8 cellular contexts compared by ENCODE assay signal in the genomic region with DNA sequence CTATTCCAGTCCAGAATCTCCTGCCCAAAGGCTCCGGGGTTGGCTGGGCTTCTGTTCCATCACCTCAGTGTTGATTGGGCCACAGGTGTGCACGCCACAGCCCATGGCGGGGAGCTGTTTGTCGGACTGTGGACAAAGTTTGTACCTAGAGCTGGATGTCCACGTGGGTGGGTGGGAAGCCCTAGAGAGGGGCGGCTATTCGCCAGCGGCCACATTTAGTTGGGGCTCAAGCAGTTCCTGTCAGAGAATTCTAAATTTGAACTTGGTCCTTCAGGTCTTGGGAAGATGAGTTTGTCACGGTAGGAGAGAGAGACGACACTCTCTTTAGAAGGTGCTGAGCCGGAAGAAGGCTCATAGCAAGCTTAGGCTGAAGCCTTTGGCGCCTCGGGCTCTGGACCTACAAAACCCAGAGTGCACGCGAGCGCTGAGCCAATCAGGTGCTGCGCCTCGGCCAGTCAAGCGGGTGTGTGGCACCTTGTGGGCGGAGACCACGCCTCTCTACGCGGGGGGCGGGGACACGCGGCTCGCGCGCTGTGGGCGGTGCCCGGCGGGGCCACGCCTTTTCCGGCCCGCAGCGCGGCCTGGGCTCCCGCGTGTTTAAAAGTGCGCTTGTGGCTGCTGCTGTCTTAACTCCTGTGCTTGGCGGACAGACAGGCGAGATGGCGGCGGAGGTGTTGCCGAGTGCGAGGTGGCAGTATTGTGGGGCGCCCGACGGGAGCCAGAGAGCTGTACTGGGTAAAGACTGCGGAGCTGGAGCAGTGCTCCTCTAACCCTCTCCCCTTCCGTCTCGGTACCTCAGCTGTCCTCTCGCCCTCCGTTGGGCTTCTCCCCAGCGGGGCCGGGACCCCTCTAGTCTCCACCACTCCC. TPM values are rescaled to one million over a fixed set of nuclear protein-coding genes. Genes with fewer than 3 reads are reported as not detected.
DNase-seq lines count a peak whose midpoint lies in the region; ATAC-seq, FAIRE-seq and TF ChIP-seq lines count a peak whose summit lies in the region.

A gene with protein sequence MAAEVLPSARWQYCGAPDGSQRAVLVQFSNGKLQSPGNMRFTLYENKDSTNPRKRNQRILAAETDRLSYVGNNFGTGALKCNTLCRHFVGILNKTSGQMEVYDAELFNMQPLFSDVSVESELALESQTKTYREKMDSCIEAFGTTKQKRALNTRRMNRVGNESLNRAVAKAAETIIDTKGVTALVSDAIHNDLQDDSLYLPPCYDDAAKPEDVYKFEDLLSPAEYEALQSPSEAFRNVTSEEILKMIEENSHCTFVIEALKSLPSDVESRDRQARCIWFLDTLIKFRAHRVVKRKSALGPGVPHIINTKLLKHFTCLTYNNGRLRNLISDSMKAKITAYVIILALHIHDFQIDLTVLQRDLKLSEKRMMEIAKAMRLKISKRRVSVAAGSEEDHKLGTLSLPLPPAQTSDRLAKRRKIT (plus strand): TSS at position 560 of the 867 bp plus-strand sequence. CDS start 100 bp downstream, at position 660.

- peak within 1 kb of the TSS; percentile 89 for H3K27ac Mint-ChIP-seq in Caco-2 (ENCODE audit: unreplicated experiment)

- H4K8ac ChIP-seq in H1 (ENCODE audit: extremely low read depth, insufficient read depth, low read length) (peak within 1 kb of the TSS; percentile 3), mesendoderm (ENCODE audit: low read depth, low read length) (no peak within 1 kb of the TSS)

- H2BK15ac ChIP-seq in H1 (ENCODE audit: low read length) (peak within 1 kb of the TSS; percentile 98; the same call in 1 of the 2 replicates), mesendoderm (replicated peaks; ENCODE audit: low read depth) (no peak within 1 kb of the TSS)

- intact Hi-C loops in Caco-2 (cut with micrococcal nuclease; ENCODE audit: unreplicated experiment), result loop anchor here (1.0 to 10.0 kb wide), 5 partner anchors 21 to 419 kb away; partner anchors contain the start of genes SLC25A51, TOMM5 and ZBTB5

- H3K9me3 ChIP-seq in Caco-2 (no peaks in the 10 kb centered on the region), H1 (ENCODE audit: insufficient read depth in 2 of 2, low read depth in 1 of 2, low read length in 1 of 2) (no peaks in the 10 kb centered on the region)

- peak; percentile 95 for ATAC-seq in GM21381 (IDR thresholded peaks at IDR 0.05; ENCODE audit: unreplicated experiment)

- H2AFZ ChIP-seq in H1 (ENCODE audit: low read length), result peak within 1 kb of the TSS; percentile 13

- H3K4me1 ChIP-seq in Caco-2 (peaks cover 24% of the 10 kb centered on the region), H1 (replicated peaks in 1 of 4; ENCODE audit: control insufficient read depth in 3 of 4, insufficient read depth in 4 of 4, low read length in 3 of 4) (peaks cover 0 to 14% (median 6%) of the 10 kb centered on the region in 4 experiments; a peak in 5 of 7 replicates), mesendoderm (ENCODE audit: control insufficient read depth, low read depth, low read length) (peaks cover 4% of the 10 kb centered on the region)

- H3K9ac ChIP-seq in H1 (replicated peaks in 1 of 4; ENCODE audit: extremely low read depth in 1 of 4, low read depth in 3 of 4, low read length in 3 of 4), result peak within 1 kb of the TSS; percentile 38 to 77 (median 48)
- H3K9ac ChIP-seq in mesendoderm (ENCODE audit: low read length), result peak within 1 kb of the TSS; percentile 91

- H3K27me3 ChIP-seq in Caco-2 (replicated peaks; ENCODE audit: control insufficient read depth, insufficient read depth, low read length) (no peaks in the 10 kb centered on the region), H1 (replicated peaks in 1 of 4; ENCODE audit: control insufficient read depth in 3 of 4, extremely low read depth in 1 of 4, insufficient read depth in 3 of 4, low read length in 3 of 4) (no peaks in the 10 kb centered on the region), mesendoderm (ENCODE audit: insufficient read depth, low read length, poor library complexity) (no peaks in the 10 kb centered on the region)

- H2BK12ac ChIP-seq in H1 (ENCODE audit: low read depth, low read length), result no peak within 1 kb of the TSS

- peak within 1 kb of the TSS; percentile 96 for H3K4me3 ChIP-seq in Caco-2 (ENCODE audit: low read depth, low read length)
- H3K4me3 ChIP-seq in H1 (ENCODE audit: extremely low read depth in 1 of 4, insufficient read depth in 2 of 4, low read depth in 3 of 4, low read length in 4 of 4), result peak within 1 kb of the TSS; percentile 78 to 90 (median 79)
- peak within 1 kb of the TSS; percentile 93 for H3K4me3 ChIP-seq in mesendoderm (ENCODE audit: low read length)

- 0 out of 2 replicates have a peak, but pooled peaks cover 1% of the 10 kb centered on the region for H3K36me3 ChIP-seq in Caco-2 (ENCODE audit: control insufficient read depth, insufficient read depth, low read length)
- H3K36me3 ChIP-seq in H1 (ENCODE audit: control insufficient read depth in 2 of 4, insufficient read depth in 4 of 4, low read length in 3 of 4), result peaks cover 0 to 28% (median 12%) of the 10 kb centered on the region in 4 experiments; a peak in 6 of 8 replicates
- H3K36me3 ChIP-seq in mesendoderm (ENCODE audit: control insufficient read depth, insufficient read depth, low read length), result no peaks in the 10 kb centered on the region

- H3K27ac ChIP-seq in H1 (ENCODE audit: low read depth, low read length) (no peak within 1 kb of the TSS; the same call in 1 of the 2 replicates), mesendoderm (ENCODE audit: low read depth, low read length) (no peak within 1 kb of the TSS)

- POLR2A ChIA-PET in Caco-2 (lab: Charles Lee), result interaction anchor here (0.6 to 1.9 kb wide), 6 partner anchors 12 to 267 kb away, joined by 3 to 24 read pairs (median 6); partner anchors contain the start of genes TOMM5 and ZBTB5
- POLR2A ChIA-PET in H1 (lab: Charles Lee; ENCODE audit: partially characterized antibody), result interaction anchor here (0.9 to 4.4 kb wide), 13 partner anchors 9 to 315 kb away, joined by 3 to 40 read pairs (median 6); partner anchors contain the start of genes DCAF10, FBXO10, TOMM5 and ZBTB5

- peak; percentile 59 to 89 for TF ChIP-seq POLR2A in H1 (IDR thresholded peaks at IDR 0.05; ENCODE audit: control extremely low read depth in 1 of 2, low read depth in 2 of 2, low read length in 2 of 2)

- H3K79me2 ChIP-seq in H1 (ENCODE audit: control insufficient read depth in 1 of 2, insufficient read depth in 2 of 2, low read length in 2 of 2), result peaks cover 4 to 21% of the 10 kb centered on the region in 2 experiments; a peak in 3 of 4 replicates
- peaks cover 15% of the 10 kb centered on the region for H3K79me2 ChIP-seq in mesendoderm (ENCODE audit: control insufficient read depth, insufficient read depth, low read length)

- H3K4ac ChIP-seq in H1 (replicated peaks; ENCODE audit: insufficient read length, low read depth, low read length) (peak within 1 kb of the TSS; percentile 17), mesendoderm (ENCODE audit: low read depth, low read length) (no peak within 1 kb of the TSS)

- peaks cover 14% of the 10 kb centered on the region for H3K79me1 ChIP-seq in H1 (ENCODE audit: low read depth, low read length)
- peaks cover 19% of the 10 kb centered on the region for H3K79me1 ChIP-seq in mesendoderm (ENCODE audit: low read length)

- CTCF ChIA-PET in Caco-2 (lab: Charles Lee) (interaction anchor here (0.6 to 1.0 kb wide), 4 partner anchors 23 to 299 kb away, joined by 3 to 4 read pairs (median 3); partner anchors contain the start of gene EXOSC3), H1 (lab: Charles Lee; ENCODE audit: partially characterized antibody) (interaction anchor here (1.2 to 7.9 kb wide), 2 partner anchors 25 to 36 kb away, joined by 3 to 39 read pairs; no protein-coding TSS in a partner anchor)

- peaks cover 26% of the 10 kb centered on the region for H3K36me3 Mint-ChIP-seq in Caco-2 (ENCODE audit: insufficient read depth, unreplicated experiment)

- TF ChIP-seq CTCF in Caco-2 (IDR thresholded peaks at IDR 0.05; ENCODE audit: insufficient read depth in 1 of 2, low read depth in 1 of 2, low read length in 1 of 2, severe bottlenecking in 1 of 2, unreplicated experiment in 1 of 2) (no peak), H1 (IDR thresholded peaks at IDR 0.05; ENCODE audit: control extremely low read depth in 1 of 3, insufficient read depth in 1 of 3, low read depth in 1 of 3, low read length in 3 of 3) (no peak)

- no peak for TF ChIP-seq RAD21 in H1 (IDR thresholded peaks at IDR 0.05 in 1 of 2, conservative IDR thresholded peaks at IDR 0.05 in 1 of 2; ENCODE audit: low read depth in 2 of 2, low read length in 2 of 2)

- H3K14ac ChIP-seq in H1 (ENCODE audit: insufficient read length), result no peak within 1 kb of the TSS

- peak within 1 kb of the TSS; percentile 68; the same call in 1 of the 2 replicates for H3K18ac ChIP-seq in H1 (ENCODE audit: extremely low read depth, low read length)
- H3K18ac ChIP-seq in mesendoderm (ENCODE audit: low read length), result peak within 1 kb of the TSS; percentile 46

- H2BK120ac ChIP-seq in H1 (replicated peaks; ENCODE audit: low read depth, low read length) (no peak within 1 kb of the TSS), mesendoderm (ENCODE audit: low read depth, low read length) (no peak within 1 kb of the TSS)

- H3K9me3 Mint-ChIP-seq in Caco-2 (ENCODE audit: unreplicated experiment), result no peaks in the 10 kb centered on the region

- peaks cover 22% of the 10 kb centered on the region for H3K4me1 Mint-ChIP-seq in Caco-2 (ENCODE audit: low read depth, unreplicated experiment)

- H3K23ac ChIP-seq in H1 (ENCODE audit: insufficient read length) (no peak within 1 kb of the TSS), mesendoderm (ENCODE audit: low read length) (no peak within 1 kb of the TSS)

- WGBS in H1 (ENCODE audit: extremely low coverage in 1 of 2, insufficient coverage in 1 of 2, insufficient read length in 1 of 2, insufficient replicate concordance in 2 of 2, low coverage in 1 of 2, low lambda C conversion rate in 2 of 2, missing lambda C conversion rate in 1 of 2), 2 experiments, result 8% methylated on average over 51 of the region's 56 CpGs; no CpG with 5 or more reads in 1 of the 2 experiments
- no CpG with 5 or more reads among the region's 56 CpGs for WGBS in mesendoderm (ENCODE audit: extremely low coverage, insufficient coverage, low lambda C conversion rate)

- no peaks in the 10 kb centered on the region for H3K27me3 Mint-ChIP-seq in Caco-2 (ENCODE audit: insufficient read depth, unreplicated experiment)

- DNase-seq in Caco-2, result peak; percentile 97 to 98
- peak in 75 of 76 experiments; percentile 36 to 96 (median 91) for DNase-seq in HUDEP-2 (lab: John Stamatoyannopoulos, UW; ENCODE audit: unreplicated experiment in 76 of 76)
- peak; percentile 54 for DNase-seq in NOMO-1 treated with dmso at 0.1 percent for 144 hours (lab: John Stamatoyannopoulos, UW; ENCODE audit: unreplicated experiment)
- peak; percentile 92 to 97 (median 93) for DNase-seq in activated CD8-positive, alpha-beta memory T cell treated with anti-CD3 and anti-CD28 coated beads for 48 hours (ENCODE audit: low read depth in 2 of 3, low spot score in 2 of 3)
- peak; percentile 91 to 98 for DNase-seq in H1 (ENCODE audit: low read depth in 1 of 2, low spot score in 2 of 2)
- peak; percentile 98 for DNase-seq in mesendoderm
- DNase-seq in stimulated activated CD8-positive, alpha-beta memory T cell treated with anti-CD3 and anti-CD28 coated beads, Interleukin-12 subunit alpha, Interleukin-12 subunit beta, amount 100 ng/mL, for 4 hours (ENCODE audit: low read depth), result peak; percentile 93

- no peak for TF ChIP-seq EP300 in H1 (IDR thresholded peaks at IDR 0.05; ENCODE audit: borderline replicate concordance in 1 of 2, low read depth in 2 of 2, low read length in 2 of 2)

- H3K4me2 ChIP-seq in H1 (ENCODE audit: insufficient read depth in 1 of 2, low read depth in 2 of 2, low read length in 2 of 2), result peak within 1 kb of the TSS; percentile 94 to 99
- peak within 1 kb of the TSS; percentile 96 for H3K4me2 ChIP-seq in mesendoderm (ENCODE audit: low read length)

- H4K5ac ChIP-seq in H1 (ENCODE audit: insufficient read length, low read depth, low read length) (no peak within 1 kb of the TSS), mesendoderm (ENCODE audit: low read length) (no peak within 1 kb of the TSS)

- no peak within 1 kb of the TSS for H2BK20ac ChIP-seq in H1 (ENCODE audit: low read length)

- peak within 1 kb of the TSS; percentile 93 for H3K4me3 Mint-ChIP-seq in Caco-2 (ENCODE audit: unreplicated experiment)

- H4K20me1 ChIP-seq in H1 (replicated peaks in 1 of 2; ENCODE audit: control insufficient read depth in 1 of 2, insufficient read depth in 2 of 2, low read length in 2 of 2), result peaks cover 0 to 5% of the 10 kb centered on the region in 2 experiments

- no TSS peak for BruUV-seq in Caco-2 (replicated peaks; lab: Mats Ljungman, UMichigan)

- H2AK5ac ChIP-seq in H1 (ENCODE audit: low read depth, low read length) (no peak within 1 kb of the TSS), mesendoderm (ENCODE audit: low read length) (no peak within 1 kb of the TSS)

- FAIRE-seq in H1 (lab: Jason Lieb, UNC), result no peak

- H2BK5ac ChIP-seq in H1 (ENCODE audit: low read depth, low read length) (peak within 1 kb of the TSS; percentile 57; the same call in 1 of the 2 replicates), mesendoderm (ENCODE audit: low read length) (no peak within 1 kb of the TSS)

- H3K23me2 ChIP-seq in H1 (ENCODE audit: low read depth, low read length), result peaks cover 6% of the 10 kb centered on the region

- peak within 1 kb of the TSS; percentile 13 for H4K91ac ChIP-seq in H1 (replicated peaks; ENCODE audit: insufficient read length, low read length)

- H3K56ac ChIP-seq in H1 (replicated peaks; ENCODE audit: insufficient read length, low read depth, low read length) (peak within 1 kb of the TSS; percentile 40), mesendoderm (ENCODE audit: low read length) (peak within 1 kb of the TSS; percentile 93)

RNA-seq across cellular contexts. Expression of the gene that starts here (rescaled TPM):
- 30.1 and 33.4 TPM in 2 replicates for total RNA-seq in Caco-2 (2022)
- 36.9 and 40.0 TPM in 2 replicates for total RNA-seq in H1 (2021; fragmentation: NEBNext Ultra II Directional; extraction: Animal tissue kit (Norgen Biotek cat#: 25700))
- polyA plus RNA-seq in H1 (2011; rRNA removed), result 13.8 and 16.0 TPM in 2 replicates
- 25.3 TPM for polyA plus RNA-seq in H1 (2011; cell fraction: cytosol; rRNA removed)
- polyA plus RNA-seq in H1 (2011; cell fraction: nucleus; rRNA removed), result 13.3 TPM
- 24.6 to 30.7 TPM (median 27.1 TPM) in 4 replicates for polyA plus RNA-seq in H1 (2012, experiment 1 of 2)
- polyA plus RNA-seq in H1 (2012, experiment 2 of 2), result 9.2 TPM
- polyA plus RNA-seq in H1 (2013, experiment 1 of 2), result 18.0 TPM
- 18.9 TPM for polyA plus RNA-seq in H1 (2013, experiment 2 of 2)
- 39.6 and 47.5 TPM in 2 replicates for polyA minus RNA-seq in H1 (2011; rRNA and poly(A)+ RNA removed)
- 19.7 TPM for polyA minus RNA-seq in H1 (2011; cell fraction: cytosol; rRNA and poly(A)+ RNA removed)
- 20.7 TPM for polyA minus RNA-seq in H1 (2011; cell fraction: nucleus; rRNA and poly(A)+ RNA removed)
- polyA plus RNA-seq in mesendoderm (2013, experiment 1 of 2), result 21.0 TPM
- polyA plus RNA-seq in mesendoderm (2013, experiment 2 of 2), result 22.4 TPM
